Comparison of ENCODE assay signal across 21 cellular contexts in the genomic region with DNA sequence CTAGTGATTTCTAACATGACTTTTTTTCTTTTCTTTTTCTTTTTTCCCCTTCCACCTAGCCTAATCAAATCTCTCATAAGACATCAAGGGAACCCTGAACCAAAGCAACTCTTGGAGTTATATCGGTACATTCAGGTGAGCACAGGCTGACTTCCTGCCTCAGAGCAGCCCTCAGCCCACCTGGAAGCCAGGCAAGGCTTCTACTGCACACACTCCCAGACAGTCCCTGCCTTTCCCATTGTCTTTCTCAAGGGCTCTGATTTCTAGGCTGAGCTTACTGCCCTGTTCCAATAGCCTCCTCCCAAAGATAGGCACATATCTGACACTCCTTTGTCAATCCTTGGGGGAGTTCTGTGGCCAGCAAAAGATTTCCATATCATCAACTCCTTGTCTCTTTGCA.
"Had no signal": no experiment of that assay in that cellular context is flagged by ENCODE, and none has a peak within 500 bp of the region (broad histone marks: within the 10 kb centered on the region; RNA-seq: fewer than 3 reads in every experiment).

No MANE protein-coding gene starts in this region.

- H3K27ac ChIP-seq: left ventricle myocardium inferior, neural progenitor cell, neutrophil, ovary, right atrium auricular region, right lobe of liver, tibial nerve, uterus had no signal

- DNase-seq: islet precursor cell; left ventricle myocardium inferior; mesendoderm; naive B cell; natural killer cell; nephron progenitor cell; ovary; right lobe of liver; stimulated activated CD4-positive, alpha-beta T cell treated with anti-CD3 and anti-CD28 coated beads, Interleukin-1b, Interleukin-23, amount 100 ng/mL, for 48 hours; stimulated activated CD4-positive, alpha-beta T cell treated with anti-CD3 and anti-CD28 coated beads, Interleukin-2, amount 100 ng/mL, for 48 hours; stimulated activated CD4-positive, alpha-beta T cell treated with anti-CD3 and anti-CD28 coated beads, Interleukin-4, amount 100 ng/mL, for 4 hours; stimulated activated CD8-positive, alpha-beta memory T cell treated with anti-CD3 and anti-CD28 coated beads, Interleukin-4, amount 100 ng/mL, for 48 hours; stimulated activated naive CD4-positive, alpha-beta T cell treated with Interleukin-2 at 50 U/mL for 16 hours; stimulated activated naive CD8-positive, alpha-beta T cell treated with anti-CD3 and anti-CD28 coated beads, Interleukin-15, amount 100 ng/mL, for 72 hours; substantia nigra; uterus had no signal

- ATAC-seq: natural killer cell; right lobe of liver; stimulated activated memory B cell treated with anti-CD40 and anti-IgM and Interleukin-4, amounts not matched to agents 10 μg/mL and 1 μg/mL and 100 μg/mL, for 72 hours; stimulated activated naive CD8-positive, alpha-beta T cell treated with anti-CD3 and anti-CD28 coated beads, Interleukin-15, amount 100 ng/mL, for 72 hours had no signal
